Comparison of ENCODE assay signal across 1 cellular context in the genomic region with DNA sequence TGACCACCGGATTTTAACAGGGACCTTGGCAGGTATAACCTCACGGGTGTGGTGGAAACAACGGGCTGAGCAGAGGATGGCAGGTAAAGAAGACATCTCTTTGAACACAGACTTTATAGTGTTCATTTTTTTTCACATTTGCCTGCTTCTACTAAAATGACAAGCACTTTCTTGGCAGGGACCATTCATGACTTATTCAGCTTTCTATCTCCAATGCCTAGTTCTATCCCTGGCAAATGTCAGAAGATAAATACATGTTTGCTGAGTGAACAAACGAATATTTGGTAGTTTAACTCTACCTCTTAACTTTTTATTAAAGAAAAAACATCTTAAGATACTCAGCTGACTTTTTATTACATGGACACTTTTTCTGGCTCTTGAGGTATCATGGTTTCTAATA.
TF ChIP-seq lines count a peak whose summit lies in the region.

No MANE protein-coding gene starts in this region.

TF ChIP-seq in IMR-90, 13 proteins besides CTCF, POLR2A, EP300 and RAD21:
- no peak for TF ChIP-seq MAFK (IDR thresholded peaks at IDR 0.05; ENCODE audit: low read depth, low read length)
- TF ChIP-seq MAZ (IDR thresholded peaks at IDR 0.05; ENCODE audit: borderline replicate concordance, low read depth, low read length): no peak
- TF ChIP-seq ELK1 (IDR thresholded peaks at IDR 0.05; ENCODE audit: borderline replicate concordance, low read depth, low read length): no peak
- TF ChIP-seq, protein P1, sequence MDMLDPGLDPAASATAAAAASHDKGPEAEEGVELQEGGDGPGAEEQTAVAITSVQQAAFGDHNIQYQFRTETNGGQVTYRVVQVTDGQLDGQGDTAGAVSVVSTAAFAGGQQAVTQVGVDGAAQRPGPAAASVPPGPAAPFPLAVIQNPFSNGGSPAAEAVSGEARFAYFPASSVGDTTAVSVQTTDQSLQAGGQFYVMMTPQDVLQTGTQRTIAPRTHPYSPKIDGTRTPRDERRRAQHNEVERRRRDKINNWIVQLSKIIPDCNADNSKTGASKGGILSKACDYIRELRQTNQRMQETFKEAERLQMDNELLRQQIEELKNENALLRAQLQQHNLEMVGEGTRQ (IDR thresholded peaks at IDR 0.05; ENCODE audit: low read depth, low read length): no peak
